Comparison of ENCODE assay signal across 1 cellular context in the genomic region with DNA sequence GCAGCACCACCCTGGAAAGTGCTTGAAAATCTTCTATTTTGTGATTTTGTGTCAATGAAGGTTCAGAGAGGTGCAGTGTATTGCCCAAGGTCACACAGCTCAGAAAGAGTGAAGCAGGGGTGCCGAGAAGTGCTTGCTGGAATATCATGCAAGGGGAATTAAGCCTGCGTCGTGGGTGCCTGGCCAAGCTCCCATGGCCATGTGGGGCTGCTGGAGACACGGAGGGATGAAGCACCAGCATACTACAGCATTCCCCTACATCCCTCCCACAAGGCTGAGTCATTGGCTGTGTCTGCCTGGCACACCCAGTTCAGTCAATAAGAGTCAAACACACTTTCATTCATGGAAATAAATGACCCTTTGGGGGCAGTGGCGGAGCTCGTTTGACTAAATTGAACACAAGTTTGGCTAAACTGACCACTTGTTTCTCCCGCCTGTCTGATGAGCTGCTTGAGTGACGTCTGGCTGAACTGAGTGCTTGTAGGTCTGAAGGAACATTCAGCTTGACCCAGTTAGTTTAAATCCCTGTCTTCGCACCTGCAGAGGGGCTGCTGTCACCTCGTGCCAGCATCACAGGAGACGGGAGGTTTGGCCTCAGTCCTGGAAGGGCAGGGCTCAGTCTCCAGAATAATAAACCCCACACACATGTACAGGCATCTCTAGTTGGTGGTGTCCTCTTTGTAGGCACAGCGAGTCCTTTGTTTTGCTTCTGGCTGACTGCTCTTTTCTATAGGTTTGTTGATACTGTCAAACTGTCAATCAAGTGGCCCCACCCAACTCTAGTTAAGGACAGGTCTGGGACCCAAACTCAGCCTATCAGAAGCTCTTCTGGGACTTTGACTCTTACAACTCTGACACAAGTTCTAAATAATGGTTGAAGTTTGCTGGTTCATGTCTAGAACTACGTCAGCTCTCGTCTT.
A peak's percentile ranks its signal among the peaks of the same experiment; 100 is the strongest.
TF ChIP-seq lines count a peak whose summit lies in the region.

No MANE protein-coding gene starts in this region.

TF ChIP-seq in HEK293, 187 proteins besides CTCF, POLR2A, EP300 and RAD21 (continued from another document):
- TF ChIP-seq, protein P1, sequence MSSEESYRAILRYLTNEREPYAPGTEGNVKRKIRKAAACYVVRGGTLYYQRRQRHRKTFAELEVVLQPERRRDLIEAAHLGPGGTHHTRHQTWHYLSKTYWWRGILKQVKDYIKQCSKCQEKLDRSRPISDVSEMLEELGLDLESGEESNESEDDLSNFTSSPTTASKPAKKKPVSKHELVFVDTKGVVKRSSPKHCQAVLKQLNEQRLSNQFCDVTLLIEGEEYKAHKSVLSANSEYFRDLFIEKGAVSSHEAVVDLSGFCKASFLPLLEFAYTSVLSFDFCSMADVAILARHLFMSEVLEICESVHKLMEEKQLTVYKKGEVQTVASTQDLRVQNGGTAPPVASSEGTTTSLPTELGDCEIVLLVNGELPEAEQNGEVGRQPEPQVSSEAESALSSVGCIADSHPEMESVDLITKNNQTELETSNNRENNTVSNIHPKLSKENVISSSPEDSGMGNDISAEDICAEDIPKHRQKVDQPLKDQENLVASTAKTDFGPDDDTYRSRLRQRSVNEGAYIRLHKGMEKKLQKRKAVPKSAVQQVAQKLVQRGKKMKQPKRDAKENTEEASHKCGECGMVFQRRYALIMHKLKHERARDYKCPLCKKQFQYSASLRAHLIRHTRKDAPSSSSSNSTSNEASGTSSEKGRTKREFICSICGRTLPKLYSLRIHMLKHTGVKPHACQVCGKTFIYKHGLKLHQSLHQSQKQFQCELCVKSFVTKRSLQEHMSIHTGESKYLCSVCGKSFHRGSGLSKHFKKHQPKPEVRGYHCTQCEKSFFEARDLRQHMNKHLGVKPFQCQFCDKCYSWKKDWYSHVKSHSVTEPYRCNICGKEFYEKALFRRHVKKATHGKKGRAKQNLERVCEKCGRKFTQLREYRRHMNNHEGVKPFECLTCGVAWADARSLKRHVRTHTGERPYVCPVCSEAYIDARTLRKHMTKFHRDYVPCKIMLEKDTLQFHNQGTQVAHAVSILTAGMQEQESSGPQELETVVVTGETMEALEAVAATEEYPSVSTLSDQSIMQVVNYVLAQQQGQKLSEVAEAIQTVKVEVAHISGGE (tag by site-specific recombination; conservative IDR thresholded peaks at IDR 0.05; ENCODE audit: low read depth) = no peak
- TF ChIP-seq, protein P2, sequence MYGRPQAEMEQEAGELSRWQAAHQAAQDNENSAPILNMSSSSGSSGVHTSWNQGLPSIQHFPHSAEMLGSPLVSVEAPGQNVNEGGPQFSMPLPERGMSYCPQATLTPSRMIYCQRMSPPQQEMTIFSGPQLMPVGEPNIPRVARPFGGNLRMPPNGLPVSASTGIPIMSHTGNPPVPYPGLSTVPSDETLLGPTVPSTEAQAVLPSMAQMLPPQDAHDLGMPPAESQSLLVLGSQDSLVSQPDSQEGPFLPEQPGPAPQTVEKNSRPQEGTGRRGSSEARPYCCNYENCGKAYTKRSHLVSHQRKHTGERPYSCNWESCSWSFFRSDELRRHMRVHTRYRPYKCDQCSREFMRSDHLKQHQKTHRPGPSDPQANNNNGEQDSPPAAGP (tag by site-specific recombination; IDR thresholded peaks at IDR 0.05) = peak; percentile 16; the same call in 1 of the 2 replicates
- TF ChIP-seq ZNF76 (tag by site-specific recombination; IDR thresholded peaks at IDR 0.05; ENCODE audit: borderline replicate concordance, low read depth) = no peak
- no peak for TF ChIP-seq BCL11B (tag by site-specific recombination; IDR thresholded peaks at IDR 0.05; ENCODE audit: low read depth)
- TF ChIP-seq HOXC10 (CRISPR knock-in tag; IDR thresholded peaks at IDR 0.05) = no peak
- TF ChIP-seq ZNF266 (tag by site-specific recombination; IDR thresholded peaks at IDR 0.05; ENCODE audit: low read depth) = no peak
- TF ChIP-seq GLIS1 (tag by site-specific recombination; IDR thresholded peaks at IDR 0.05) = peak; percentile 28; the same call in 1 of the 2 replicates
- TF ChIP-seq ZFHX2 (tag by site-specific recombination; conservative IDR thresholded peaks at IDR 0.05) = 0 out of 2 replicates have a peak, but pooled peaks have one; percentile 11
- TF ChIP-seq ZNF768 (tag by site-specific recombination; IDR thresholded peaks at IDR 0.05) = peak; percentile 85; the same call in 1 of the 2 replicates
- no peak for TF ChIP-seq ZNF19 (tag by site-specific recombination; IDR thresholded peaks at IDR 0.05; ENCODE audit: low read depth)
- TF ChIP-seq, protein P3, sequence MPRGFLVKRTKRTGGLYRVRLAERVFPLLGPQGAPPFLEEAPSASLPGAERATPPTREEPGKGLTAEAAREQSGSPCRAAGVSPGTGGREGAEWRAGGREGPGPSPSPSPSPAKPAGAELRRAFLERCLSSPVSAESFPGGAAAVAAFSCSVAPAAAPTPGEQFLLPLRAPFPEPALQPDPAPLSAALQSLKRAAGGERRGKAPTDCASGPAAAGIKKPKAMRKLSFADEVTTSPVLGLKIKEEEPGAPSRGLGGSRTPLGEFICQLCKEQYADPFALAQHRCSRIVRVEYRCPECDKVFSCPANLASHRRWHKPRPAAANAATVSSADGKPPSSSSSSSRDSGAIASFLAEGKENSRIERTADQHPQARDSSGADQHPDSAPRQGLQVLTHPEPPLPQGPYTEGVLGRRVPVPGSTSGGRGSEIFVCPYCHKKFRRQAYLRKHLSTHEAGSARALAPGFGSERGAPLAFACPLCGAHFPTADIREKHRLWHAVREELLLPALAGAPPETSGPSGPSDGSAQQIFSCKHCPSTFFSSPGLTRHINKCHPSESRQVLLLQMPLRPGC (tag by site-specific recombination; IDR thresholded peaks at IDR 0.05) = peak; percentile 45; the same call in 1 of the 2 replicates
- TF ChIP-seq, protein P4, sequence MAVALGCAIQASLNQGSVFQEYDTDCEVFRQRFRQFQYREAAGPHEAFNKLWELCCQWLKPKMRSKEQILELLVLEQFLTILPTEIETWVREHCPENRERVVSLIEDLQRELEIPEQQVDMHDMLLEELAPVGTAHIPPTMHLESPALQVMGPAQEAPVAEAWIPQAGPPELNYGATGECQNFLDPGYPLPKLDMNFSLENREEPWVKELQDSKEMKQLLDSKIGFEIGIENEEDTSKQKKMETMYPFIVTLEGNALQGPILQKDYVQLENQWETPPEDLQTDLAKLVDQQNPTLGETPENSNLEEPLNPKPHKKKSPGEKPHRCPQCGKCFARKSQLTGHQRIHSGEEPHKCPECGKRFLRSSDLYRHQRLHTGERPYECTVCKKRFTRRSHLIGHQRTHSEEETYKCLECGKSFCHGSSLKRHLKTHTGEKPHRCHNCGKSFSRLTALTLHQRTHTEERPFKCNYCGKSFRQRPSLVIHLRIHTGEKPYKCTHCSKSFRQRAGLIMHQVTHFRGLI (tag by site-specific recombination; IDR thresholded peaks at IDR 0.05) = no peak
- TF ChIP-seq SP2 (tag by site-specific recombination; IDR thresholded peaks at IDR 0.05) = peak; percentile 15; the same call in 1 of the 2 replicates
